9 cellular contexts compared by ENCODE assay signal in genomic region chr3:114418724-114419543, GRCh38.
DNase-seq lines count a peak whose midpoint lies in the region; ATAC-seq and TF ChIP-seq lines count a peak whose summit lies in the region.
"Had no signal": no experiment of that assay in that cellular context is flagged by ENCODE, and none has a peak within 500 bp of the region (broad histone marks: within the 10 kb centered on the region; RNA-seq: fewer than 3 reads in every experiment).

No MANE protein-coding gene starts in this region.

- H3K4me1 ChIP-seq in heart left ventricle (peaks cover 0 to 65% (median 29%) of the 10 kb centered on the region in 12 donors), rectal smooth muscle tissue (ENCODE audit: control insufficient read depth, insufficient read depth, low read length) (peaks cover 19% of the 10 kb centered on the region)

- H3K27me3 Mint-ChIP-seq in activated naive CD8-positive, alpha-beta T cell treated with anti-CD3 and anti-CD28 coated beads for 36 hours: no peaks in the 10 kb centered on the region
- H3K27me3 Mint-ChIP-seq: dendritic cell treated with granulocyte-macrophage colony-stimulating factor and Interleukin-4, amounts not matched to agents 40 ng/mL and 50 ng/mL, for 4 days had no signal

- peak; percentile 70 for ATAC-seq in GM19324 (IDR thresholded peaks at IDR 0.05; ENCODE audit: low FRiP score, unreplicated experiment)
- peak; percentile 74 for ATAC-seq in HG03175 (IDR thresholded peaks at IDR 0.05; ENCODE audit: unreplicated experiment)
- ATAC-seq in heart left ventricle: peak; percentile 53 to 84 (median 82)

- no peak overlapping the region for H3K9ac ChIP-seq in rectal smooth muscle tissue (ENCODE audit: low read length)

- H3K9me3 Mint-ChIP-seq in activated naive CD8-positive, alpha-beta T cell treated with anti-CD3 and anti-CD28 coated beads for 36 hours: no peaks in the 10 kb centered on the region
- H3K9me3 Mint-ChIP-seq: dendritic cell treated with granulocyte-macrophage colony-stimulating factor and Interleukin-4, amounts not matched to agents 40 ng/mL and 50 ng/mL, for 4 days had no signal

- peak; percentile 46 for DNase-seq in DMS153 (lab: John Stamatoyannopoulos, UW)
- peak; percentile 83 for DNase-seq in NCI-H2171 (lab: John Stamatoyannopoulos, UW)
- no peak for DNase-seq in activated naive CD8-positive, alpha-beta T cell treated with anti-CD3 and anti-CD28 coated beads for 36 hours
- no peak for DNase-seq in heart left ventricle
- DNase-seq in stimulated activated CD4-positive, alpha-beta T cell treated with anti-CD3 and anti-CD28 coated beads, Interleukin-2, amount 100 ng/mL, for 48 hours: no peak

- H3K27ac Mint-ChIP-seq in activated naive CD8-positive, alpha-beta T cell treated with anti-CD3 and anti-CD28 coated beads for 36 hours: peak overlapping the region; percentile 82
- H3K27ac Mint-ChIP-seq: dendritic cell treated with granulocyte-macrophage colony-stimulating factor and Interleukin-4, amounts not matched to agents 40 ng/mL and 50 ng/mL, for 4 days had no signal

- no peaks in the 10 kb centered on the region for H3K27me3 ChIP-seq in heart left ventricle
- no peaks in the 10 kb centered on the region for H3K27me3 ChIP-seq in rectal smooth muscle tissue (ENCODE audit: control insufficient read depth, insufficient read depth, low read length)

- whole genome bisulfite sequencing in heart left ventricle, 4 donors: 22 to 29% (median 24%) methylated on average over 8 of the region's 8 CpGs

- no peaks in the 10 kb centered on the region for H3K9me3 ChIP-seq in heart left ventricle

- no peaks in the 10 kb centered on the region for H3K36me3 ChIP-seq in heart left ventricle
- H3K36me3 ChIP-seq in rectal smooth muscle tissue (ENCODE audit: control insufficient read depth, insufficient read depth, low read length): no peaks in the 10 kb centered on the region

- H3K27ac ChIP-seq in heart left ventricle: peak overlapping the region in 11 of 12 donors; percentile 6 to 78 (median 52)
- peak overlapping the region; percentile 63 for H3K27ac ChIP-seq in rectal smooth muscle tissue (ENCODE audit: low read depth, low read length)

- H3K4me3 ChIP-seq in heart left ventricle: peak overlapping the region in 6 of 12 donors; percentile 11 to 39 (median 34)
- H3K4me3 ChIP-seq in rectal smooth muscle tissue (ENCODE audit: low read length): no peak overlapping the region

- TF ChIP-seq POLR2A in heart left ventricle (IDR thresholded peaks at IDR 0.05): no peak

- intact Hi-C loops in heart left ventricle (cut with DNase I): loop anchor here in 9 of 10 donors (1.0 to 5.0 kb wide), 4 partner anchors 33 to 40 kb away; no protein-coding TSS in a partner anchor

- TF ChIP-seq CTCF in heart left ventricle (IDR thresholded peaks at IDR 0.05): peak; percentile 78 to 92 (median 89)

- H3K4me1 Mint-ChIP-seq in activated naive CD8-positive, alpha-beta T cell treated with anti-CD3 and anti-CD28 coated beads for 36 hours: peaks cover 45% of the 10 kb centered on the region

- H3K36me3 Mint-ChIP-seq in activated naive CD8-positive, alpha-beta T cell treated with anti-CD3 and anti-CD28 coated beads for 36 hours: no peaks in the 10 kb centered on the region

- H3K4me3 Mint-ChIP-seq in activated naive CD8-positive, alpha-beta T cell treated with anti-CD3 and anti-CD28 coated beads for 36 hours: peak overlapping the region; percentile 23
- H3K4me3 Mint-ChIP-seq: dendritic cell treated with granulocyte-macrophage colony-stimulating factor and Interleukin-4, amounts not matched to agents 40 ng/mL and 50 ng/mL, for 4 days had no signal

Comparison
In these comparisons a context has a peak if more than half of its experiments do, and no peak if none do; other contexts are left out.
1. DNase-seq: peak in DMS153 (single experiment) and NCI-H2171 (single experiment); none in activated naive CD8-positive, alpha-beta T cell treated with anti-CD3 and anti-CD28 coated beads for 36 hours (single experiment), heart left ventricle (0 of 5) and stimulated activated CD4-positive, alpha-beta T cell treated with anti-CD3 and anti-CD28 coated beads, Interleukin-2, amount 100 ng/mL, for 48 hours (0 of 2).
2. Peak in every context shown above with its lines, with median percentiles within 50 percentile points of each other: ATAC-seq.